Comparison of ENCODE assay signal across 6 cellular contexts in genomic region chr19:38386968-38387549, GRCh38. TPM values are rescaled to one million over a fixed set of nuclear protein-coding genes. Genes with fewer than 3 reads are reported as not detected.
DNase-seq lines count a peak whose midpoint lies in the region; ATAC-seq and TF ChIP-seq lines count a peak whose summit lies in the region.

No MANE protein-coding gene starts in this region.

- peaks cover 22% of the 10 kb centered on the region for H3K4me1 Mint-ChIP-seq in activated naive CD4-positive, alpha-beta T cell treated with anti-CD3 and anti-CD28 coated beads for 36 hours (ENCODE audit: low read depth)
- peaks cover 9% of the 10 kb centered on the region for H3K4me1 Mint-ChIP-seq in type B pancreatic cell (ENCODE audit: unreplicated experiment)

- H3K4me3 Mint-ChIP-seq in activated naive CD4-positive, alpha-beta T cell treated with anti-CD3 and anti-CD28 coated beads for 36 hours: peak overlapping the region; percentile 78
- peak overlapping the region; percentile 95 for H3K4me3 Mint-ChIP-seq in type B pancreatic cell

- TF ChIP-seq CTCF in heart left ventricle (IDR thresholded peaks at IDR 0.05) (no peak), type B pancreatic cell (conservative IDR thresholded peaks at IDR 0.05) (no peak), thyroid gland (IDR thresholded peaks at IDR 0.05) (no peak)

- H3K27me3 ChIP-seq in heart left ventricle (peaks cover 0 to 36% (median 0%) of the 10 kb centered on the region in 9 donors), thyroid gland (no peaks in the 10 kb centered on the region)

- peak overlapping the region in 1 of 12 donors; percentile 80 for H3K27ac ChIP-seq in heart left ventricle
- peak overlapping the region in 1 of 3 donors; percentile 51 for H3K27ac ChIP-seq in thyroid gland

- CTCF ChIA-PET in activated naive CD4-positive, alpha-beta T cell treated with anti-CD3 and anti-CD28 coated beads for 36 hours (lab: Charles Lee): interaction anchor here (0.6 to 1.2 kb wide), 2 partner anchors 13 to 16 kb away, joined by 3 to 4 read pairs; partner anchors contain the start of genes FAM98C and PSMD8

- H3K9me3 ChIP-seq in heart left ventricle (no peaks in the 10 kb centered on the region), thyroid gland (no peaks in the 10 kb centered on the region)

- DNase-seq in activated naive CD4-positive, alpha-beta T cell treated with anti-CD3 and anti-CD28 coated beads for 36 hours: no peak
- DNase-seq in activated naive CD4-positive, alpha-beta T cell treated with Interleukin-2 at 50 U/mL for 16 hours: no peak
- peak in 2 of 5 donors; percentile 43 to 75 for DNase-seq in heart left ventricle
- no peak for DNase-seq in type B pancreatic cell (ENCODE audit: extremely low spot score, unreplicated experiment)
- DNase-seq in thyroid gland: no peak
- no peak for DNase-seq in putamen (ENCODE audit: low spot score)

- H3K9me3 Mint-ChIP-seq in activated naive CD4-positive, alpha-beta T cell treated with anti-CD3 and anti-CD28 coated beads for 36 hours: no peaks in the 10 kb centered on the region
- no peaks in the 10 kb centered on the region for H3K9me3 Mint-ChIP-seq in type B pancreatic cell

- intact Hi-C loops in activated naive CD4-positive, alpha-beta T cell treated with anti-CD3 and anti-CD28 coated beads for 36 hours (cut with micrococcal nuclease): loop anchor here (1.0 to 10.0 kb wide), 5 partner anchors 8 to 482 kb away; partner anchors contain the start of genes PSMD8, SIPA1L3 and WDR87
- intact Hi-C loops in heart left ventricle (cut with DNase I) (no loop called here), thyroid gland (cut with DNase I) (no loop called here)

- 17 to 33% (median 17%) methylated on average over 17 to 37 of the region's 37 CpGs for WGBS in heart left ventricle, 4 donors
- WGBS in thyroid gland, 2 donors: 11% methylated on average over 10 to 11 of the region's 37 CpGs

- TF ChIP-seq POLR2A in heart left ventricle (IDR thresholded peaks at IDR 0.05) (no peak), thyroid gland (IDR thresholded peaks at IDR 0.05) (no peak)

- no peak overlapping the region for H3K27ac Mint-ChIP-seq in activated naive CD4-positive, alpha-beta T cell treated with anti-CD3 and anti-CD28 coated beads for 36 hours
- H3K27ac Mint-ChIP-seq in type B pancreatic cell: peak overlapping the region; percentile 90

- peak overlapping the region in 11 of 12 donors; percentile 33 to 69 (median 56) for H3K4me3 ChIP-seq in heart left ventricle
- H3K4me3 ChIP-seq in thyroid gland (replicated peaks in 1 of 3): peak overlapping the region in 1 of 3 donors; percentile 71

- peaks cover 0 to 42% (median 25%) of the 10 kb centered on the region in 12 donors for H3K4me1 ChIP-seq in heart left ventricle
- peaks cover 26% of the 10 kb centered on the region in 2 donors for H3K4me1 ChIP-seq in thyroid gland

- peaks cover 18% of the 10 kb centered on the region for H3K27me3 Mint-ChIP-seq in activated naive CD4-positive, alpha-beta T cell treated with anti-CD3 and anti-CD28 coated beads for 36 hours (ENCODE audit: low read depth)
- peaks cover 28% of the 10 kb centered on the region for H3K27me3 Mint-ChIP-seq in type B pancreatic cell

- peak in 1 of 4 donors; percentile 5 for ATAC-seq in heart left ventricle

- peaks cover 0 to 41% (median 32%) of the 10 kb centered on the region in 9 donors for H3K36me3 ChIP-seq in heart left ventricle
- H3K36me3 ChIP-seq in thyroid gland: peaks cover 15 to 17% of the 10 kb centered on the region in 2 donors

- peaks cover 24% of the 10 kb centered on the region for H3K36me3 Mint-ChIP-seq in activated naive CD4-positive, alpha-beta T cell treated with anti-CD3 and anti-CD28 coated beads for 36 hours (ENCODE audit: low read depth)
- H3K36me3 Mint-ChIP-seq in type B pancreatic cell: peaks cover 14% of the 10 kb centered on the region

RNA-seq across cellular contexts. Expression of gene GGN, which starts 0.8 kb away (rescaled TPM):
- total RNA-seq in activated naive CD4-positive, alpha-beta T cell treated with anti-CD3 and anti-CD28 coated beads for 36 hours: under 1 TPM; 0.26 to 0.40 TPM
- total RNA-seq in heart left ventricle (under 1 TPM in 5 of 9 donors, not detected in 4; 0.18 to 0.67 (median 0.31) TPM), type B pancreatic cell (ENCODE audit: low replicate concordance) (1.1 and 1.5 TPM in 2 replicates), thyroid gland (1 to 10 TPM in 2 of 4 donors, under 1 TPM in 2; 0.63 to 3.0 (median 1.8) TPM)
- under 1 TPM; 0.15 to 0.42 TPM for polyA plus RNA-seq in heart left ventricle

RNA-seq across cellular contexts. Expression of gene SPRED3, which starts 1.4 kb away (rescaled TPM):
- 1 to 10 TPM; 1.6 to 1.7 TPM for total RNA-seq in activated naive CD4-positive, alpha-beta T cell treated with anti-CD3 and anti-CD28 coated beads for 36 hours
- total RNA-seq in heart left ventricle (1 to 10 TPM in 2 of 9 donors, under 1 TPM in 6, not detected in 1; 0.18 to 3.1 (median 0.72) TPM), type B pancreatic cell (ENCODE audit: low replicate concordance) (4.2 and 5.5 TPM in 2 replicates), thyroid gland (1 to 10 TPM in 2 of 4 donors, under 1 TPM in 2; 0.44 to 7.1 (median 0.96) TPM)
- 1 to 10 TPM in 1 of 2 donors, under 1 TPM in 1; 0.30 to 1.3 TPM for polyA plus RNA-seq in heart left ventricle

RNA-seq across cellular contexts. Expression of gene PSMD8, which starts 12.7 kb away (rescaled TPM):
- 100 to 1,000 TPM; 194 to 204 TPM for total RNA-seq in activated naive CD4-positive, alpha-beta T cell treated with anti-CD3 and anti-CD28 coated beads for 36 hours
- 100 to 1,000 TPM; 237 to 690 (median 325) TPM for total RNA-seq in heart left ventricle
- 100 to 1,000 TPM; 186 to 663 TPM for polyA plus RNA-seq in heart left ventricle
- total RNA-seq in type B pancreatic cell (ENCODE audit: low replicate concordance): 159 and 176 TPM in 2 replicates
- total RNA-seq in thyroid gland: 100 to 1,000 TPM; 150 to 270 (median 243) TPM

RNA-seq across cellular contexts. Expression of gene FAM98C, which starts 15.8 kb away (rescaled TPM):
- total RNA-seq in activated naive CD4-positive, alpha-beta T cell treated with anti-CD3 and anti-CD28 coated beads for 36 hours: 10 to 100 TPM; 21.5 to 27.0 TPM
- total RNA-seq in heart left ventricle (10 to 100 TPM in 8 of 9 donors, 1 to 10 TPM in 1; 9.3 to 15.8 (median 11.9) TPM), type B pancreatic cell (ENCODE audit: low replicate concordance) (25.2 and 27.3 TPM in 2 replicates), thyroid gland (10 to 100 TPM; 22.1 to 36.5 (median 23.9) TPM)
- 10 to 100 TPM in 1 of 2 donors, 1 to 10 TPM in 1; 9.6 to 10.3 TPM for polyA plus RNA-seq in heart left ventricle

RNA-seq across cellular contexts. Expression of gene RASGRP4, which starts 39.0 kb away (rescaled TPM):
- under 1 TPM; 0.30 to 0.41 TPM for total RNA-seq in activated naive CD4-positive, alpha-beta T cell treated with anti-CD3 and anti-CD28 coated beads for 36 hours
- total RNA-seq in heart left ventricle (1 to 10 TPM in 6 of 9 donors, under 1 TPM in 3; 0.51 to 6.7 (median 1.4) TPM), type B pancreatic cell (ENCODE audit: low replicate concordance) (not detected in 2 replicates), thyroid gland (1 to 10 TPM in 2 of 4 donors, under 1 TPM in 2; 0.89 to 1.7 (median 1.2) TPM)
- under 1 TPM; 0.61 to 0.91 TPM for polyA plus RNA-seq in heart left ventricle
